In the genomic region with DNA sequence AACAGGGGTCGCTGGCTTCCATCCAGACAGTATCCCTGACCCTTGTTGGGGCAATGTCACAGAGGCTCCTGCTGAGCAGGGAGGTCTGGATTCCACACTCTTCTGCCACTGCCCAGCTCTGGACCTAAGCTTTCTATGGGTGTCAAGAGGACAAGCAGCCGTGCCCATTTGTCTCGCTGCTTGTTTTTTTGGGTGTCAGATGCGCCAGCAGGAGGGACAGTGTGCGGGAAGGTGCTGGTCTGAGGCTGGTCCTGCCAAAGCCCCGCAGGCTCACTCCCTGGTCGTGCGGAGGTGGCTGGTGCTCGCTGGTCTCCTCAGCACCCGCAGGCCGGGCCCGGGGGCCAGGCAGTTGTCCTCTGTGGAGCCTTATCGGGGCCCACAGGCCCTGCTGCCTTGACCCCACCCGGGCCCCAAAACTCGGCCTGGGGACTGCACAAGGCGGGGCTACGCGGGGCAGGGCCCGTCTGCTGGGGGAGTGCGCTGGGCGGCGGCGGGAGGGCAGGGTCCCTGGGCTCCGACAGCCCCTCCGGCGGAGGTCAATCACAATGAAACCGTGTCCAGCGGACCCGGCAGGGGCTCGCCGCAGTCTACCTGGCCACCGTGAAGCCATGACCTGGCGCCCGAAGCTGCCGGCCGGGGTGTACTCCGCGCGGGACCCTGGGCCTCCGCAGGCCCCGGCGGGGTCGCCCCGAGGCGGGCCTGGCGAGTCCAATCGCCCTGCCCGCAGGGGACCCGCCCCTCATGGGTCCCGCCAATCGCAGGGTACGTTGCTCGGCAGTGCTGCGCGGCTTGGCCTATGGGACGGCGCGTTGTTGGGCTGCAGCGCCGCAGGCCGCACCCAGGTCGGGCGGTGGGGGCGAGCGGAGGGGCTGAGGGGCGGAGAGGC, we compare ENCODE assay signal across 8 cellular contexts. TPM values are rescaled to one million over a fixed set of nuclear protein-coding genes. Genes with fewer than 3 reads are reported as not detected.
A peak's percentile ranks its signal among the peaks of the same experiment; 100 is the strongest.
DNase-seq lines count a peak whose midpoint lies in the region; ATAC-seq, FAIRE-seq and TF ChIP-seq lines count a peak whose summit lies in the region.

Gene ADD1, plus strand, starts transcription at position 822 of the 886 bp plus-strand sequence. CDS start 32,072 bp downstream, outside the sequence.

- no peaks in the 10 kb centered on the region for H3K27me3 Mint-ChIP-seq in central memory CD8-positive, alpha-beta T cell

- ATAC-seq in GM18858 (IDR thresholded peaks at IDR 0.05; ENCODE audit: unreplicated experiment) = peak; percentile 62
- ATAC-seq in HG03066 (IDR thresholded peaks at IDR 0.05; ENCODE audit: low read depth, unreplicated experiment) = peak; percentile 66
- ATAC-seq in activated CD4-positive, CD25-positive, alpha-beta regulatory T cell treated with anti-CD3 and anti-CD28 coated beads, Interleukin-2, amount 50 U/mL, for 24 hours = peak; percentile 93 to 95
- ATAC-seq in central memory CD8-positive, alpha-beta T cell (replicated peaks; ENCODE audit: extremely low read depth, poor library complexity, severe bottlenecking) = peak; percentile 93

- peaks cover 18% of the 10 kb centered on the region for H3K4me1 ChIP-seq in keratinocyte (ENCODE audit: control insufficient read depth, extremely low read depth, insufficient read depth, low read length)

- DNase-seq in AG04449 (ENCODE audit: low read depth, low spot score) (peak; percentile 63), NCI-H226 (peak; percentile 85), keratinocyte (ENCODE audit: low read depth, low spot score) (peak; percentile 42)
- DNase-seq in central memory CD8-positive, alpha-beta T cell (ENCODE audit: low spot score in 2 of 2) = peak; percentile 97 to 100
- DNase-seq in stimulated activated CD4-positive, alpha-beta T cell treated with anti-CD3 and anti-CD28 coated beads, Interleukin-12 subunit alpha, Interleukin-12 subunit beta, amount 100 ng/mL, for 48 hours (ENCODE audit: low read depth in 2 of 3, low spot score in 1 of 3) = peak; percentile 87 to 99 (median 92)

- H3K9me3 Mint-ChIP-seq in central memory CD8-positive, alpha-beta T cell = no peaks in the 10 kb centered on the region

- TF ChIP-seq CTCF in AG04449 (IDR thresholded peaks at IDR 0.05; ENCODE audit: insufficient read depth, low read length, missing control alignments) (no peak), keratinocyte (optimal IDR thresholded peaks at IDR 0.05 in 1 of 3, IDR thresholded peaks at IDR 0.05 in 1 of 3, conservative IDR thresholded peaks at IDR 0.05 in 1 of 3; ENCODE audit: extremely low read depth in 1 of 3, insufficient read depth in 2 of 3, low read length in 3 of 3) (no peak)

- no peaks in the 10 kb centered on the region for H3K9me1 ChIP-seq in keratinocyte (ENCODE audit: control insufficient read depth, extremely low read depth, insufficient read depth, low read length)

- peaks cover 43% of the 10 kb centered on the region for H3K79me2 ChIP-seq in keratinocyte (ENCODE audit: control insufficient read depth, insufficient read depth, low read length)

- peak within 1 kb of the TSS; percentile 86 for H2AFZ ChIP-seq in keratinocyte (ENCODE audit: control insufficient read depth, low read length)

- POLR2A ChIA-PET in AG04449 (lab: Yijun Ruan, JAX) = interaction anchor here (0.6 kb wide), 1 partner anchor 9 kb away, joined by 3 read pairs; no protein-coding TSS in a partner anchor

- no peaks in the 10 kb centered on the region for H3K9me3 ChIP-seq in keratinocyte (ENCODE audit: control insufficient read depth, low read depth, low read length)

- H4K20me1 ChIP-seq in keratinocyte (ENCODE audit: control insufficient read depth, extremely low read depth, insufficient read depth, low read length) = peaks cover 6% of the 10 kb centered on the region

- CTCF ChIA-PET in AG04449 (lab: Yijun Ruan, JAX) = interaction anchor here (1.5 kb wide), 1 partner anchor 9 kb away, joined by 4 read pairs; no protein-coding TSS in a partner anchor

- H3K4me2 ChIP-seq in keratinocyte (ENCODE audit: control insufficient read depth, extremely low read depth, insufficient read depth, low read depth, low read length) = peak within 1 kb of the TSS; percentile 88

- H3K27ac Mint-ChIP-seq in central memory CD8-positive, alpha-beta T cell (ENCODE audit: low read depth) = peak within 1 kb of the TSS; percentile 95

- H3K36me3 Mint-ChIP-seq in central memory CD8-positive, alpha-beta T cell (ENCODE audit: insufficient read depth) = peaks cover 26% of the 10 kb centered on the region

- dilution Hi-C loops in keratinocyte (cut with MboI; ENCODE audit: extremely low pct_ligation_motif_present, low sequenced_read_pairs) = no loop called here

- no peak for FAIRE-seq in keratinocyte (lab: Jason Lieb, UNC)

- H3K36me3 ChIP-seq in keratinocyte (ENCODE audit: control insufficient read depth in 2 of 2, extremely low read depth in 1 of 2, insufficient read depth in 2 of 2, low read length in 2 of 2) = no peaks in the 10 kb centered on the region

- peak within 1 kb of the TSS; percentile 94 for H3K4me3 Mint-ChIP-seq in central memory CD8-positive, alpha-beta T cell

- peak within 1 kb of the TSS; percentile 72 for H3K27ac ChIP-seq in keratinocyte (ENCODE audit: control insufficient read depth, insufficient read depth, low read length)

- no peaks in the 10 kb centered on the region for H3K27me3 ChIP-seq in keratinocyte (ENCODE audit: control insufficient read depth, extremely low read depth, insufficient read depth, low read length)

- H3K4me1 Mint-ChIP-seq in central memory CD8-positive, alpha-beta T cell = peaks cover 69% of the 10 kb centered on the region

- H3K9ac ChIP-seq in keratinocyte (ENCODE audit: control insufficient read depth, extremely low read depth, insufficient read depth, low read length) = peak within 1 kb of the TSS; percentile 91

- H3K4me3 ChIP-seq in AG04449 (ENCODE audit: low read depth, low read length) (peak within 1 kb of the TSS; percentile 85), keratinocyte (ENCODE audit: control insufficient read depth in 2 of 3, extremely low read depth in 1 of 3, insufficient read depth in 2 of 3, low read depth in 1 of 3, low read length in 3 of 3) (peak within 1 kb of the TSS; percentile 83 to 91 (median 85))

RNA-seq across cellular contexts. Expression of gene ADD1, which starts in this region (rescaled TPM):
- polyA plus RNA-seq in keratinocyte = 77.0 to 138 TPM (median 109 TPM) in 3 replicates
- 108 TPM for polyA plus RNA-seq in keratinocyte (2011; ENCODE audit: low read depth)
- 109 and 135 TPM in 2 replicates for polyA plus RNA-seq in keratinocyte (2011; cell fraction: cytosol; rRNA removed)
- polyA plus RNA-seq in keratinocyte (2011; cell fraction: nucleus; rRNA removed) = 315 and 355 TPM in 2 replicates
- 91.5 and 180 TPM in 2 replicates for polyA plus RNA-seq in keratinocyte (2012; ENCODE audit: low replicate concordance)
- 79.0 to 194 TPM (median 124 TPM) in 3 replicates for polyA minus RNA-seq in keratinocyte
- 82.9 TPM for polyA minus RNA-seq in keratinocyte (2011; cell fraction: cytosol; rRNA and poly(A)+ RNA removed)
- polyA minus RNA-seq in keratinocyte (2011; cell fraction: nucleus; rRNA and poly(A)+ RNA removed) = 79.6 and 147 TPM in 2 replicates

Comparison
In these comparisons a context has a peak if more than half of its experiments do, and no peak if none do; other contexts are left out.
1. Peak in every context shown above with its lines: DNase-seq, ATAC-seq, H3K4me3 ChIP-seq and H3K27ac ChIP-seq.
2. DNase-seq: peak in every context shown above with its lines; median percentile 98 in central memory CD8-positive, alpha-beta T cell; 92 in stimulated activated CD4-positive, alpha-beta T cell treated with anti-CD3 and anti-CD28 coated beads, Interleukin-12 subunit alpha, Interleukin-12 subunit beta, amount 100 ng/mL, for 48 hours; 85 in NCI-H226; 63 in AG04449; 42 in keratinocyte.